Comparison of ENCODE assay signal across 13 cellular contexts in the genomic region with DNA sequence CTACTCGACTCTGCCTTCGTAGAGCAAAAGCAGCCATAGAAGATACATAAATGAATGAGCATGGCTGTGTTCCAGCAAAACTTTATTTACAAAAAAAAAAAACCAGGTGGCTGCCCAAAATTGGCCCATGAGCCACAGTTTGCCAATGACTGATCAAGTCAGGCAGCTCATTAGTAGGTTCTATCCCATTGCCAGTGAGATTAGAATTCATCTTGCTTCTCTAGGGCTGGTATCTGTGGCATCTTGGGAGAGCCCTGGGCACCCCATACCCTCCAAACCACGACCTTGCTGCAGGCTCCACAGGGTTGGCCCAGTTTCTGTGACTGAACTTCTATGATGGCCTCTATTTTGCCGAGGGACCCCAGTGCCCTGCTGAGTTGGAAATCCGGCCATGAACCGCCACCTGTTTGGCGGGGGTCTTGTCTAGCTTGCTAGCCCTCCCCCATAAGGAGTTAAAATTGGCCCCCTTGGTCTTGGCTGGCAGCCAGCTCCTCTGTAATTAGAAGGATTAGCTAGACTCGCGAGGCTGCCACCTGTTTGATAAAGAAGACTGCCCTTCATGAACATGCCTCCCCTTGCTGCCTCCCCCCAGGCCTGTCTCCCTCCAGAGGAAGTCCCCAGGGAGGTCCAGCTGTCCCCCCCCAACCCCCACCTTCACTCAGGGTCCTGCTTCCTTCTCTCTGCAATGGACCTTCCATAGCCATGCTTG.
DNase-seq lines count a peak whose midpoint lies in the region; ATAC-seq lines count a peak whose summit lies in the region.
"Had no signal": no experiment of that assay in that cellular context is flagged by ENCODE, and none has a peak within 500 bp of the region (broad histone marks: within the 10 kb centered on the region; RNA-seq: fewer than 3 reads in every experiment).

No MANE protein-coding gene starts in this region.

- DNase-seq in NCI-H1417 (lab: John Stamatoyannopoulos, UW) (peak in 2 of 3 experiments; percentile 55 to 87), NCI-H1417 treated with DMSO at 0.1 percent for 48 hours (lab: John Stamatoyannopoulos, UW) (no peak), NCI-H146 (lab: John Stamatoyannopoulos, UW) (peak; percentile 83), NCI-H748 treated with DMSO at 0.1 percent for 48 hours (lab: John Stamatoyannopoulos, UW) (peak; percentile 50), left lobe of liver (ENCODE audit: low spot score) (peak; percentile 23), AG20443 (ENCODE audit: low spot score) (no peak)
- DNase-seq: BE2C, foreskin melanocyte, hypothalamus, mammary epithelial cell had no signal

- no peak for ATAC-seq in left lobe of liver
- ATAC-seq in GM18858 (IDR thresholded peaks at IDR 0.05; ENCODE audit: unreplicated experiment) = no peak
- no peak for ATAC-seq in GM18907 (IDR thresholded peaks at IDR 0.05; ENCODE audit: unreplicated experiment)
- ATAC-seq: Right ventricle myocardium inferior had no signal

Comparison
In these comparisons a context has a peak if more than half of its experiments do, and no peak if none do; other contexts are left out.
1. DNase-seq: peak in NCI-H1417 (2 of 3), NCI-H146 (single experiment), NCI-H748 treated with DMSO at 0.1 percent for 48 hours (single experiment) and left lobe of liver (single experiment); none in NCI-H1417 treated with DMSO at 0.1 percent for 48 hours (single experiment) and AG20443 (single experiment).